In the genomic region with DNA sequence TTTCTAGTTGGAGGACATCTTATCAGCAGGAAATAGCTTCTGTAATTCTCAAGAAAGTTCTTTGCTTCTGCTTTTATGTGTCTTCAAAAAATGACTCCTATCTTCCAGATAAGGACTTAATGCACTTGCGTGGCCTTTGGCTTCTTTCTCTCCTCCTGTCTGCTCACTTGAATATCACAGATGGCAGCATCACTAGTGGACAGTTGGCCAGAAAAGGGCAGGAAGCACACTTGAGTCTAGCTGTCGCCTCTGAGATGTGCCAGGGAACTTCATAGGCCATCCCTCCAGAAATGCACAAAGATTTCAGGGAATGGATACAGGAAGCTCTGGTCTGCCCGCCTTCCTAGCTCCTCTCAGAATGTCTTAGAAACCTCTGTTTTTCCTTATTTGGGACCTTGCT, we compare ENCODE assay signal across 19 cellular contexts.
"Had no signal": no experiment of that assay in that cellular context is flagged by ENCODE, and none has a peak within 500 bp of the region (broad histone marks: within the 10 kb centered on the region; RNA-seq: fewer than 3 reads in every experiment).

No MANE protein-coding gene starts in this region.

- ATAC-seq: activated naive CD8-positive, alpha-beta T cell treated with anti-CD3 and anti-CD28 coated beads, Interleukin-2, amount 50 U/mL, for 24 hours; body of pancreas; left lung; naive thymus-derived CD8-positive, alpha-beta T cell had no signal

- H3K4me3 Mint-ChIP-seq: activated CD4-positive, alpha-beta memory T cell treated with anti-CD3 and anti-CD28 coated beads for 36 hours; activated naive CD8-positive, alpha-beta T cell treated with anti-CD3 and anti-CD28 coated beads, Interleukin-2, amount 50 U/mL, for 24 hours; immature natural killer cell; mesothelial cell of epicardium; naive thymus-derived CD8-positive, alpha-beta T cell; stimulated activated naive CD8-positive, alpha-beta T cell treated with anti-CD3 and anti-CD28 coated beads, Interleukin-15, Interleukin-2, amounts not matched to agents 100 ng/mL and 50 ng/mL, for 24 hours had no signal

- DNase-seq: activated CD4-positive, alpha-beta memory T cell treated with anti-CD3 and anti-CD28 coated beads for 36 hours; activated CD4-positive, alpha-beta T cell treated with anti-CD3 and anti-CD28 coated beads for 48 hours; activated effector memory CD4-positive, alpha-beta T cell treated with anti-CD3 and anti-CD28 coated beads, Interleukin-2, amount 50 U/mL, for 16 hours; activated naive CD4-positive, alpha-beta T cell treated with anti-CD3 and anti-CD28 coated beads, Interleukin-2, amount 50 U/mL, for 16 hours; activated naive CD8-positive, alpha-beta T cell treated with anti-CD3 and anti-CD28 coated beads, Interleukin-2, amount 50 U/mL, for 24 hours; body of pancreas; effector memory CD4-positive, alpha-beta T cell; foreskin melanocyte; immature natural killer cell; left lung; naive thymus-derived CD8-positive, alpha-beta T cell; stimulated activated CD4-positive, alpha-beta T cell treated with anti-CD3 and anti-CD28 coated beads, Interleukin-12 subunit alpha, Interleukin-12 subunit beta, amount 100 ng/mL, for 4 hours; stimulated activated CD4-positive, alpha-beta T cell treated with anti-CD3 and anti-CD28 coated beads, Interleukin-4, amount 100 ng/mL, for 4 hours; T-helper 1 cell; T-helper 9 cell; tibial artery had no signal

- H3K27ac Mint-ChIP-seq: activated CD4-positive, alpha-beta memory T cell treated with anti-CD3 and anti-CD28 coated beads for 36 hours; mesothelial cell of epicardium; progenitor cell of endocrine pancreas; stimulated activated naive CD8-positive, alpha-beta T cell treated with anti-CD3 and anti-CD28 coated beads, Interleukin-15, Interleukin-2, amounts not matched to agents 100 ng/mL and 50 ng/mL, for 24 hours had no signal

- H3K9me3 Mint-ChIP-seq: activated CD4-positive, alpha-beta memory T cell treated with anti-CD3 and anti-CD28 coated beads for 36 hours; activated naive CD8-positive, alpha-beta T cell treated with anti-CD3 and anti-CD28 coated beads, Interleukin-2, amount 50 U/mL, for 24 hours; immature natural killer cell; mesothelial cell of epicardium; naive thymus-derived CD8-positive, alpha-beta T cell; stimulated activated naive CD8-positive, alpha-beta T cell treated with anti-CD3 and anti-CD28 coated beads, Interleukin-15, Interleukin-2, amounts not matched to agents 100 ng/mL and 50 ng/mL, for 24 hours had no signal

- H3K27me3 Mint-ChIP-seq: activated CD4-positive, alpha-beta memory T cell treated with anti-CD3 and anti-CD28 coated beads for 36 hours; activated naive CD8-positive, alpha-beta T cell treated with anti-CD3 and anti-CD28 coated beads, Interleukin-2, amount 50 U/mL, for 24 hours; naive thymus-derived CD8-positive, alpha-beta T cell; progenitor cell of endocrine pancreas; stimulated activated naive CD8-positive, alpha-beta T cell treated with anti-CD3 and anti-CD28 coated beads, Interleukin-15, Interleukin-2, amounts not matched to agents 100 ng/mL and 50 ng/mL, for 24 hours had no signal
